Comparison of ENCODE assay signal across 8 cellular contexts in the genomic region with DNA sequence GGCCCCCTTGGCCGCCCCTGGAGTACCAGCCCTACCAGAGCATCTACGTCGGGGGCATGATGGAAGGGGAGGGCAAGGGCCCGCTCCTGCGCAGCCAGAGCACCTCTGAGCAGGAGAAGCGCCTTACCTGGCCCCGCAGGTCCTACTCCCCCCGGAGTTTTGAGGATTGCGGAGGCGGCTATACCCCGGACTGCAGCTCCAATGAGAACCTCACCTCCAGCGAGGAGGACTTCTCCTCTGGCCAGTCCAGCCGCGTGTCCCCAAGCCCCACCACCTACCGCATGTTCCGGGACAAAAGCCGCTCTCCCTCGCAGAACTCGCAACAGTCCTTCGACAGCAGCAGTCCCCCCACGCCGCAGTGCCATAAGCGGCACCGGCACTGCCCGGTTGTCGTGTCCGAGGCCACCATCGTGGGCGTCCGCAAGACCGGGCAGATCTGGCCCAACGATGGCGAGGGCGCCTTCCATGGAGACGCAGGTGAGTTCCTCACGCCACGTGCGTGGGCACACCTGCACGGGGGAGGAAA. TPM values are rescaled to one million over a fixed set of nuclear protein-coding genes. Genes with fewer than 3 reads are reported as not detected.
DNase-seq lines count a peak whose midpoint lies in the region; FAIRE-seq and TF ChIP-seq lines count a peak whose summit lies in the region.

No MANE protein-coding gene starts in this region.

- H3K9me3 ChIP-seq in kidney (ENCODE audit: control insufficient read depth in 1 of 2, low read length in 2 of 2) (no peaks in the 10 kb centered on the region), suprapubic skin (no peaks in the 10 kb centered on the region)

- intact Hi-C loops in kidney (cut with DNase I), result no loop called here

- no peaks in the 10 kb centered on the region for H3K27me3 ChIP-seq in suprapubic skin

- no peak for TF ChIP-seq EP300 in suprapubic skin (IDR thresholded peaks at IDR 0.05)

- TF ChIP-seq CTCF in kidney (IDR thresholded peaks at IDR 0.05; ENCODE audit: borderline replicate concordance, extremely low read depth, insufficient read depth) (no peak), suprapubic skin (IDR thresholded peaks at IDR 0.05) (no peak), D721Med (IDR thresholded peaks at IDR 0.05; ENCODE audit: insufficient read depth, missing control alignments) (no peak)

- WGBS in suprapubic skin, result 48% methylated on average over 9 of the region's 39 CpGs

- no peaks in the 10 kb centered on the region for H3K27me3 Mint-ChIP-seq in T-helper 2 cell treated with Interferon-gamma antibody and Interleukin-4, amounts not matched to agents 5 μg/mL and 100 μg/mL, for 36 hours (ENCODE audit: low read depth)
- no peaks in the 10 kb centered on the region for H3K27me3 Mint-ChIP-seq in activated naive CD4-positive, alpha-beta T cell treated with anti-CD3 and anti-CD28 coated beads, Interleukin-2, amount 50 U/mL, for 24 hours

- peaks cover 0 to 4% of the 10 kb centered on the region in 2 donors for H3K36me3 ChIP-seq in kidney (ENCODE audit: control insufficient read depth in 1 of 2, insufficient read depth in 2 of 2, low read length in 2 of 2)
- no peaks in the 10 kb centered on the region for H3K36me3 ChIP-seq in suprapubic skin

- peak overlapping the region; percentile 3 to 86 for H3K9ac ChIP-seq in kidney (ENCODE audit: low read length in 2 of 2)

- H3K4me1 ChIP-seq in kidney (ENCODE audit: control insufficient read depth in 1 of 2, insufficient read depth in 1 of 2, low read depth in 1 of 2, low read length in 2 of 2) (peaks cover 35 to 39% of the 10 kb centered on the region in 2 donors), suprapubic skin (peaks cover 59% of the 10 kb centered on the region)

- H3K4me1 Mint-ChIP-seq in T-helper 2 cell treated with Interferon-gamma antibody and Interleukin-4, amounts not matched to agents 5 μg/mL and 100 μg/mL, for 36 hours (ENCODE audit: low read depth), result peaks cover 52% of the 10 kb centered on the region
- peaks cover 65% of the 10 kb centered on the region for H3K4me1 Mint-ChIP-seq in activated naive CD4-positive, alpha-beta T cell treated with anti-CD3 and anti-CD28 coated beads, Interleukin-2, amount 50 U/mL, for 24 hours

- H3K27ac ChIP-seq in kidney (ENCODE audit: low read depth in 2 of 2, low read length in 2 of 2), result peak overlapping the region; percentile 78 to 87
- H3K27ac ChIP-seq in suprapubic skin, result peak overlapping the region; percentile 40

- peak overlapping the region; percentile 88 for H3K4me3 Mint-ChIP-seq in T-helper 2 cell treated with Interferon-gamma antibody and Interleukin-4, amounts not matched to agents 5 μg/mL and 100 μg/mL, for 36 hours
- peak overlapping the region; percentile 96 for H3K4me3 Mint-ChIP-seq in activated naive CD4-positive, alpha-beta T cell treated with anti-CD3 and anti-CD28 coated beads, Interleukin-2, amount 50 U/mL, for 24 hours

- H3K4me3 ChIP-seq in kidney (ENCODE audit: low read length in 2 of 2), result peak overlapping the region; percentile 82 to 84
- peak overlapping the region; percentile 66 for H3K4me3 ChIP-seq in suprapubic skin

- H3K27ac Mint-ChIP-seq in T-helper 2 cell treated with Interferon-gamma antibody and Interleukin-4, amounts not matched to agents 5 μg/mL and 100 μg/mL, for 36 hours, result peak overlapping the region; percentile 87
- H3K27ac Mint-ChIP-seq in activated naive CD4-positive, alpha-beta T cell treated with anti-CD3 and anti-CD28 coated beads, Interleukin-2, amount 50 U/mL, for 24 hours, result peak overlapping the region; percentile 97

- peak; percentile 6 for DNase-seq in T-helper 2 cell treated with Interferon-gamma antibody and Interleukin-4, amounts not matched to agents 5 μg/mL and 100 μg/mL, for 36 hours (ENCODE audit: low spot score)
- DNase-seq in T-helper 2 cell, result no peak
- DNase-seq in kidney, result no peak
- no peak for DNase-seq in suprapubic skin (ENCODE audit: low spot score in 2 of 2)
- DNase-seq in D721Med (ENCODE audit: insufficient read length, low spot score), result no peak
- DNase-seq in NCI-H2196 (lab: John Stamatoyannopoulos, UW; ENCODE audit: unreplicated experiment), result no peak
- DNase-seq in GF-D8 (lab: John Stamatoyannopoulos, UW), result no peak

- FAIRE-seq in kidney (lab: Jason Lieb, UNC), result no peak
- FAIRE-seq in D721Med (lab: Jason Lieb, UNC), result no peak

- no peak for TF ChIP-seq POLR2A in suprapubic skin (IDR thresholded peaks at IDR 0.05)

- peaks cover 29% of the 10 kb centered on the region for H3K36me3 Mint-ChIP-seq in T-helper 2 cell treated with Interferon-gamma antibody and Interleukin-4, amounts not matched to agents 5 μg/mL and 100 μg/mL, for 36 hours (ENCODE audit: low read depth)
- H3K36me3 Mint-ChIP-seq in activated naive CD4-positive, alpha-beta T cell treated with anti-CD3 and anti-CD28 coated beads, Interleukin-2, amount 50 U/mL, for 24 hours, result peaks cover 8% of the 10 kb centered on the region

- H3K9me3 Mint-ChIP-seq in T-helper 2 cell treated with Interferon-gamma antibody and Interleukin-4, amounts not matched to agents 5 μg/mL and 100 μg/mL, for 36 hours, result peaks cover 4% of the 10 kb centered on the region
- H3K9me3 Mint-ChIP-seq in activated naive CD4-positive, alpha-beta T cell treated with anti-CD3 and anti-CD28 coated beads, Interleukin-2, amount 50 U/mL, for 24 hours, result no peaks in the 10 kb centered on the region

RNA-seq across cellular contexts. Expression of gene BCR, which starts 1.5 kb away (rescaled TPM):
- total RNA-seq in kidney (97.7 TPM), suprapubic skin (10 to 100 TPM; 72.8 to 87.8 (median 79.3) TPM)
- polyA plus RNA-seq in kidney (ENCODE audit: insufficient read depth, low read depth, low replicate concordance), result 45.0 TPM

RNA-seq across cellular contexts. Expression of gene RAB36, which starts 36.5 kb away (rescaled TPM):
- total RNA-seq in kidney (30.5 TPM), suprapubic skin (1 to 10 TPM; 1.7 to 3.1 (median 2.9) TPM)
- polyA plus RNA-seq in kidney (ENCODE audit: insufficient read depth, low read depth, low replicate concordance), result 9.7 TPM

RNA-seq across cellular contexts. Expression of gene RSPH14, which starts 40.0 kb away (rescaled TPM):
- total RNA-seq in kidney, result 5.2 TPM
- 11.9 TPM for polyA plus RNA-seq in kidney (ENCODE audit: insufficient read depth, low read depth, low replicate concordance)
- total RNA-seq in suprapubic skin, result 1 to 10 TPM in 1 of 4 donors, under 1 TPM in 1, not detected in 2; 0.91 to 1.1 TPM
